ENCODE assay signal across 9 cellular contexts in the genomic region with DNA sequence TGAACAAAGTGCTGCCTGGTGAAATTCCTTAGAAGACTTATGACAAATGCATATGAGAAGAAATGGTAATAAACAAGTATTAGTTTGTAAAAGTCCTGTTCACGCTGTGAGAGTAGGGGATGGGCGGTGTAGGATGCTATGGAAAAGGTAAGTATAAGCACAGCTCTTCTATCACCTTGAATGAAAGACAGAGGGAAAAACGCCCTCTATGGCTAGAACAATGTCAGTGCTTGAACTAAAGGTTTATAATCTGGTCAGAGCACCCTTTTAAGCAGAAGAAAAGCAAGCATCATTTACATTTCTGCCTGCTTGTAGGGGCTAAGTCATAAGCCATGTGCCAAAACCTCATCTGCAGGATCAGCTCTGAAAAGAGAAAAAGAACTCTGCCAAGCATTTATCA.
DNase-seq lines count a peak whose midpoint lies in the region; ATAC-seq and TF ChIP-seq lines count a peak whose summit lies in the region.
"Had no signal": no experiment of that assay in that cellular context is flagged by ENCODE, and none has a peak within 500 bp of the region (broad histone marks: within the 10 kb centered on the region; RNA-seq: fewer than 3 reads in every experiment).

No MANE protein-coding gene starts in this region.

- in situ Hi-C loops in Panc1 (cut with HindIII; ENCODE audit: low pct_unique_long_range_greater_than_20kb, low sequenced_read_pairs), result no loop called here

- no peak overlapping the region for H3K4me3 Mint-ChIP-seq in activated T-cell treated with anti-CD3 and anti-CD28 coated beads, Interleukin-2, amount 50 U/mL, for 24 hours

- H3K4me1 ChIP-seq in Panc1 (ENCODE audit: control insufficient read depth, insufficient read depth, low read length) (no peaks in the 10 kb centered on the region), thyroid gland (no peaks in the 10 kb centered on the region)

- H3K27me3 ChIP-seq in Panc1 (ENCODE audit: control insufficient read depth, insufficient read depth, low read length) (no peaks in the 10 kb centered on the region), thyroid gland (no peaks in the 10 kb centered on the region)

- 80 to 81% methylated on average over 3 of the region's 3 CpGs for WGBS in thyroid gland, 2 donors

- no TSS peak for BruUV-seq in Panc1 (replicated peaks; lab: Mats Ljungman, UMichigan)

- H3K9me3 Mint-ChIP-seq in activated T-cell treated with anti-CD3 and anti-CD28 coated beads, Interleukin-2, amount 50 U/mL, for 24 hours, result no peaks in the 10 kb centered on the region

- DNase-seq in A172 (ENCODE audit: low spot score), result peak; percentile 65
- no peak for DNase-seq in Panc1 (ENCODE audit: low read depth, low spot score)
- DNase-seq in fibroblast of villous mesenchyme (ENCODE audit: low read depth), result peak; percentile 45
- DNase-seq in activated T-cell treated with anti-CD3 and anti-CD28 coated beads, Interleukin-2, amount 50 U/mL, for 24 hours, result no peak
- no peak for DNase-seq in occipital lobe (lab: John Stamatoyannopoulos, UW)
- no peak for DNase-seq in thyroid gland
- no peak for DNase-seq in GM19240 (ENCODE audit: insufficient read length, low spot score)
- DNase-seq: NCI-H187 had no signal

- H3K36me3 ChIP-seq in Panc1 (ENCODE audit: control insufficient read depth, insufficient read depth, low read length) (no peaks in the 10 kb centered on the region), thyroid gland (no peaks in the 10 kb centered on the region)

- H3K36me3 Mint-ChIP-seq in activated T-cell treated with anti-CD3 and anti-CD28 coated beads, Interleukin-2, amount 50 U/mL, for 24 hours (ENCODE audit: low read depth), result no peaks in the 10 kb centered on the region

- intact Hi-C loops in Panc1 (cut with micrococcal nuclease; ENCODE audit: unreplicated experiment), result loop anchor here (10.0 kb wide), 2 partner anchors 101 to 351 kb away; no protein-coding TSS in a partner anchor
- intact Hi-C loops in thyroid gland (cut with DNase I), result no loop called here

- no peak for TF ChIP-seq POLR2A in thyroid gland (IDR thresholded peaks at IDR 0.05)

- H3K9me3 ChIP-seq in Panc1 (ENCODE audit: control insufficient read depth, insufficient read depth, low read depth, low read length) (no peaks in the 10 kb centered on the region), thyroid gland (no peaks in the 10 kb centered on the region)

- ATAC-seq in Panc1, result 0 out of 2 replicates have a peak, but pooled peaks have one; percentile 51

- H3K4me3 ChIP-seq in Panc1 (ENCODE audit: low read depth in 2 of 2, low read length in 2 of 2) (no peak overlapping the region), fibroblast of villous mesenchyme (ENCODE audit: low read depth, low read length) (no peak overlapping the region), thyroid gland (replicated peaks in 1 of 3) (no peak overlapping the region)

- CTCF ChIA-PET in Panc1 (lab: Charles Lee), result interaction anchor here (0.6 kb wide), 1 partner anchor 451 kb away, joined by 4 read pairs; no protein-coding TSS in a partner anchor

- TF ChIP-seq CTCF in GM12873 (IDR thresholded peaks at IDR 0.05; ENCODE audit: insufficient read depth, low read depth, low read length, missing control alignments) (peak; percentile 55), Panc1 (IDR thresholded peaks at IDR 0.05) (peak; percentile 63), fibroblast of villous mesenchyme (IDR thresholded peaks at IDR 0.05; ENCODE audit: insufficient read depth, low read depth, low read length) (peak; percentile 51), thyroid gland (IDR thresholded peaks at IDR 0.05) (peak in 1 of 6 experiments; percentile 26)

- H3K4me1 Mint-ChIP-seq in activated T-cell treated with anti-CD3 and anti-CD28 coated beads, Interleukin-2, amount 50 U/mL, for 24 hours (ENCODE audit: low read depth), result no peaks in the 10 kb centered on the region

- H3K27ac Mint-ChIP-seq in activated T-cell treated with anti-CD3 and anti-CD28 coated beads, Interleukin-2, amount 50 U/mL, for 24 hours, result no peak overlapping the region

- no peak overlapping the region for H3K27ac ChIP-seq in Panc1 (ENCODE audit: low read length)
- H3K27ac ChIP-seq in thyroid gland, result no peak overlapping the region

- H3K27me3 Mint-ChIP-seq in activated T-cell treated with anti-CD3 and anti-CD28 coated beads, Interleukin-2, amount 50 U/mL, for 24 hours, result peaks cover 2% of the 10 kb centered on the region

- POLR2A ChIA-PET in Panc1 (lab: Charles Lee), result no interaction called here

Comparison
In these comparisons a context has a peak if more than half of its experiments do, and no peak if none do; other contexts are left out.
1. DNase-seq: peak in A172 (single experiment) and fibroblast of villous mesenchyme (single experiment); none in Panc1 (single experiment), activated T-cell treated with anti-CD3 and anti-CD28 coated beads, Interleukin-2, amount 50 U/mL, for 24 hours (single experiment), occipital lobe (single experiment), thyroid gland (0 of 2) and GM19240 (single experiment).